Comparison of ENCODE assay signal across 20 cellular contexts in the genomic region with DNA sequence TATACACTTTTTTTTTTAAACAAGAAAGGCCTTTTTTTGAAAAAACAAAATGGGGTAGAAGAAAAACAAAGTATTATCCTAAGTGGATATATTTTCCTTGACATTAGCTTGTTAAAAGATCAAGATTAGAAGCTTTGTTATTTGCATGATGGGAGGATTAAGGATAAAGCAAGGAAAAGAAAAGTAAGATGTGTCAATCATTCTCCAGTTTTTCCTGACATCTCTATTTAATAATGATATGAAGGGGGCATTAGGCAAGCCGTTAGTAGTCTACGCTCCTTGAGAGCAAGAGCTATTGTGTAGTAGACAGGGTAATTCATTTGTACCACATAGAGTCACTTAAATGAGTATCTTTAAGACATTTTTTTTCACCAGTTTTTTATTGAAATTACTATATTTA.
"Had no signal": no experiment of that assay in that cellular context is flagged by ENCODE, and none has a peak within 500 bp of the region (broad histone marks: within the 10 kb centered on the region; RNA-seq: fewer than 3 reads in every experiment).

No MANE protein-coding gene starts in this region.

- DNase-seq: dermis blood vessel endothelial cell; dorsolateral prefrontal cortex; effector CD4-positive, alpha-beta T cell; effector memory CD4-positive, alpha-beta T cell; esophagus squamous epithelium; foreskin fibroblast; foreskin melanocyte; gastrocnemius medialis; glutamatergic neuron; head of caudate nucleus; heart right ventricle; hippocampal formation; left cardiac atrium; left lung; left ventricle myocardium superior; lower lobe of right lung; mesenchymal stem cell; mucosa of descending colon; naive B cell had no signal

- H3K4me3 ChIP-seq: coronary artery, dorsolateral prefrontal cortex, esophagus squamous epithelium, gastrocnemius medialis, heart right ventricle, left lung, lower lobe of right lung, mucosa of descending colon had no signal

- H3K27me3 ChIP-seq: dorsolateral prefrontal cortex, esophagus squamous epithelium, gastrocnemius medialis, heart right ventricle, left lung had no signal

- H3K27ac ChIP-seq: coronary artery, dorsolateral prefrontal cortex, esophagus squamous epithelium, gastrocnemius medialis, heart right ventricle, left lung, lower lobe of right lung had no signal

- H3K9me3 ChIP-seq: esophagus squamous epithelium, gastrocnemius medialis, heart right ventricle, left lung, lower lobe of right lung, mucosa of descending colon had no signal

- ATAC-seq: gastrocnemius medialis, heart right ventricle, left cardiac atrium, left lung, left ventricle myocardium superior, lower lobe of right lung, mucosa of descending colon had no signal

- H3K36me3 ChIP-seq: esophagus squamous epithelium, gastrocnemius medialis, heart right ventricle, left lung, lower lobe of right lung had no signal
